17 cellular contexts compared by ENCODE assay signal in genomic region chr4:151434183-151434860, GRCh38. TPM values are rescaled to one million over a fixed set of nuclear protein-coding genes. Genes with fewer than 3 reads are reported as not detected.
A peak's percentile ranks its signal among the peaks of the same experiment; 100 is the strongest.
DNase-seq lines count a peak whose midpoint lies in the region; ATAC-seq and TF ChIP-seq lines count a peak whose summit lies in the region.
"Had no signal": no experiment of that assay in that cellular context is flagged by ENCODE, and none has a peak within 500 bp of the region (broad histone marks: within the 10 kb centered on the region; RNA-seq: fewer than 3 reads in every experiment).

No MANE protein-coding gene starts in this region.

- H3K9me3 Mint-ChIP-seq in chondrocyte (ENCODE audit: low read depth): no peaks in the 10 kb centered on the region
- H3K9me3 Mint-ChIP-seq: neural progenitor cell had no signal

- H2AK5ac ChIP-seq in IMR-90 (ENCODE audit: low read depth, low read length): no peak overlapping the region

- H3K4me1 ChIP-seq in IMR-90 (ENCODE audit: control insufficient read depth, insufficient read depth, low read length) (no peaks in the 10 kb centered on the region; the same call in 1 of the 2 replicates), right lobe of liver (peaks cover 0 to 23% (median 6%) of the 10 kb centered on the region in 4 donors)

- H4K20me1 ChIP-seq in IMR-90 (ENCODE audit: insufficient read depth, low read length): no peaks in the 10 kb centered on the region

- no peak overlapping the region for H2AK9ac ChIP-seq in IMR-90 (replicated peaks; ENCODE audit: low read depth, low read length, poor library complexity)

- peak overlapping the region; percentile 20; the same call in 1 of the 2 replicates for H3K4me2 ChIP-seq in IMR-90 (ENCODE audit: low read depth, low read length)
- H3K4me2 ChIP-seq: neural progenitor cell, smooth muscle cell had no signal

- H3K9ac ChIP-seq in IMR-90 (ENCODE audit: low read depth, low read length): no peak overlapping the region
- H3K9ac ChIP-seq: neural progenitor cell had no signal

- dilution Hi-C loops in IMR-90 (cut with HindIII; ENCODE audit: low sequenced_read_pairs, unreplicated experiment): no loop called here

- no peak overlapping the region for H3K56ac ChIP-seq in IMR-90 (ENCODE audit: extremely low read depth, insufficient read depth, low read length)

- BruUV-seq in IMR-90 (replicated peaks; lab: Mats Ljungman, UMichigan): no TSS peak

- CTCF ChIA-PET in IMR-90 (lab: Yijun Ruan, JAX): no interaction called here

- H4K8ac ChIP-seq in IMR-90 (ENCODE audit: low read depth in 2 of 2, low read length in 2 of 2): no peak overlapping the region

- DNase-seq in AG09319 (ENCODE audit: extremely low read depth, low read depth): peak; percentile 44
- peak; percentile 19 for DNase-seq in IMR-90
- no peak for DNase-seq in chondrocyte (ENCODE audit: low spot score)
- no peak for DNase-seq in right lobe of liver
- no peak for DNase-seq in hippocampal formation (lab: John Stamatoyannopoulos, UW)
- no peak for DNase-seq in NOMO-1 treated with DMSO at 0.1 percent for 48 hours (lab: John Stamatoyannopoulos, UW; ENCODE audit: unreplicated experiment)
- no peak for DNase-seq in activated CD4-positive, CD25-positive, alpha-beta regulatory T cell (lab: John Stamatoyannopoulos, UW)
- DNase-seq: activated naive CD4-positive, alpha-beta T cell treated with Interleukin-2 at 50 U/mL for 16 hours; central memory CD4-positive, alpha-beta T cell; erythroblast; NCI-H1092 treated with DMSO at 0.1 percent for 48 hours; NCI-H345 had no signal

- H4K5ac ChIP-seq in IMR-90 (ENCODE audit: low read depth, low read length): no peak overlapping the region

- H3K79me1 ChIP-seq in IMR-90 (ENCODE audit: low read depth in 1 of 2, low read length in 2 of 2): no peaks in the 10 kb centered on the region

- no peak overlapping the region for H3K14ac ChIP-seq in IMR-90 (replicated peaks; ENCODE audit: low read depth, low read length)

- no peaks in the 10 kb centered on the region for H3K9me1 ChIP-seq in IMR-90 (ENCODE audit: insufficient read depth, low read length)

- intact Hi-C loops in IMR-90 (cut with micrococcal nuclease) (no loop called here), right lobe of liver (cut with DNase I) (no loop called here)

- H3K4ac ChIP-seq in IMR-90 (ENCODE audit: low read depth, low read length): no peak overlapping the region

- POLR2A ChIA-PET in IMR-90 (lab: Charles Lee; ENCODE audit: unreplicated experiment): no interaction called here

- TF ChIP-seq CTCF in AG09319 (IDR thresholded peaks at IDR 0.05; ENCODE audit: low read depth, low read length) (no peak), IMR-90 (conservative IDR thresholded peaks at IDR 0.05; ENCODE audit: low read depth, low read length) (no peak), chondrocyte (IDR thresholded peaks at IDR 0.05) (no peak), right lobe of liver (IDR thresholded peaks at IDR 0.05) (no peak)

- no peaks in the 10 kb centered on the region for H3K27me3 Mint-ChIP-seq in chondrocyte (ENCODE audit: low read depth)

- in situ Hi-C loops in IMR-90 (cut with MboI; ENCODE audit: low sequenced_read_pairs): no loop called here

- no peak overlapping the region for H3K23ac ChIP-seq in IMR-90 (ENCODE audit: low read depth, low read length)

- ATAC-seq in IMR-90 (ENCODE audit: low read depth): peak; percentile 46
- peak; percentile 73 to 90 (median 82) for ATAC-seq in right lobe of liver
- no peak for ATAC-seq in HG03196 (IDR thresholded peaks at IDR 0.05; ENCODE audit: unreplicated experiment)

- H3K36me3 ChIP-seq in IMR-90 (ENCODE audit: control insufficient read depth, insufficient read depth, low read length) (no peaks in the 10 kb centered on the region), right lobe of liver (no peaks in the 10 kb centered on the region)
- H3K36me3 ChIP-seq: neural progenitor cell had no signal

- H2BK120ac ChIP-seq in IMR-90 (ENCODE audit: low read depth, low read length): no peak overlapping the region

- H2BK20ac ChIP-seq in IMR-90 (ENCODE audit: low read depth, low read length): no peak overlapping the region

- TF ChIP-seq POLR2A in IMR-90 (IDR thresholded peaks at IDR 0.05; ENCODE audit: low read depth, low read length) (no peak), right lobe of liver (IDR thresholded peaks at IDR 0.05) (no peak)

- H3K36me3 Mint-ChIP-seq in chondrocyte (ENCODE audit: low read depth): no peaks in the 10 kb centered on the region
- H3K36me3 Mint-ChIP-seq: neural progenitor cell had no signal

- H3K4me3 ChIP-seq in IMR-90 (ENCODE audit: insufficient read depth, low read depth, low read length) (no peak overlapping the region), right lobe of liver (no peak overlapping the region)
- H3K4me3 ChIP-seq: neural progenitor cell, smooth muscle cell had no signal

- H2BK15ac ChIP-seq in IMR-90 (ENCODE audit: low read depth, low read length): no peak overlapping the region

- peak overlapping the region; percentile 24 for H3K27ac Mint-ChIP-seq in chondrocyte (ENCODE audit: unreplicated experiment)
- H3K27ac Mint-ChIP-seq: B cell, neural progenitor cell had no signal

- H2AFZ ChIP-seq in IMR-90 (replicated peaks; ENCODE audit: low read length, poor library complexity): no peak overlapping the region
- H2AFZ ChIP-seq: neural progenitor cell had no signal

- H3K4me1 Mint-ChIP-seq in chondrocyte (ENCODE audit: low read depth): peaks cover 42% of the 10 kb centered on the region
- H3K4me1 Mint-ChIP-seq: B cell, neural progenitor cell had no signal

- H3K27ac ChIP-seq in IMR-90 (ENCODE audit: insufficient read depth, low read length) (no peak overlapping the region), right lobe of liver (no peak overlapping the region)
- H3K27ac ChIP-seq: neural progenitor cell, VCaP had no signal

- H3K9me3 ChIP-seq in IMR-90 (ENCODE audit: control insufficient read depth, insufficient read depth, low read length) (no peaks in the 10 kb centered on the region), right lobe of liver (no peaks in the 10 kb centered on the region)

- no peak overlapping the region; the same call in 1 of the 2 replicates for H3K18ac ChIP-seq in IMR-90 (ENCODE audit: low read depth, low read length)

- H3K4me3 Mint-ChIP-seq in chondrocyte (ENCODE audit: unreplicated experiment): no peak overlapping the region
- H3K4me3 Mint-ChIP-seq: B cell, neural progenitor cell had no signal

- H3K27me3 ChIP-seq in IMR-90 (ENCODE audit: control insufficient read depth, insufficient read depth, low read length): no peaks in the 10 kb centered on the region; the same call in 1 of the 2 replicates
- H3K27me3 ChIP-seq in right lobe of liver: no peaks in the 10 kb centered on the region
- H3K27me3 ChIP-seq: neural progenitor cell had no signal

- no peak overlapping the region for H4K91ac ChIP-seq in IMR-90 (ENCODE audit: insufficient read depth, low read depth, low read length)

- H2BK5ac ChIP-seq in IMR-90 (ENCODE audit: low read depth, low read length, poor library complexity, severe bottlenecking): no peak overlapping the region

- TF ChIP-seq RAD21 in IMR-90 (IDR thresholded peaks at IDR 0.05; ENCODE audit: low read length): no peak

TF ChIP-seq in IMR-90, 13 proteins besides CTCF, POLR2A, EP300 and RAD21:
- 0 out of 2 replicates have a peak, but pooled peaks have one; percentile 26 for TF ChIP-seq MAFK (IDR thresholded peaks at IDR 0.05; ENCODE audit: low read depth, low read length)
- TF ChIP-seq MXI1 (IDR thresholded peaks at IDR 0.05; ENCODE audit: borderline replicate concordance, low read depth, low read length): no peak

RNA-seq across cellular contexts. Expression of gene FHIP1A, which starts 25.3 kb away (rescaled TPM):
- total RNA-seq in IMR-90 (2012; rRNA removed) (under 0.01 and 0.18 TPM in 2 replicates), chondrocyte (1.7 to 4.8 TPM (median 1.8 TPM) in 3 replicates), right lobe of liver (1 to 10 TPM in 5 of 6 experiments, under 1 TPM in 1; 0.74 to 5.7 (median 3.2) TPM)
- polyA plus RNA-seq in IMR-90 (2012; rRNA removed): 0.02 and 0.04 TPM in 2 replicates
- 0.01 and 0.02 TPM in 2 replicates for polyA plus RNA-seq in IMR-90 (2012; cell fraction: cytosol; rRNA removed)
- polyA plus RNA-seq in IMR-90 (2012; cell fraction: nucleus; rRNA removed; ENCODE audit: low replicate concordance): 0.06 TPM in 1 of 2 replicates, not detected in the other

Comparison
In these comparisons a context has a peak if more than half of its experiments do, and no peak if none do; other contexts are left out.
1. DNase-seq: peak in AG09319 (single experiment) and IMR-90 (single experiment); none in chondrocyte (single experiment), right lobe of liver (0 of 3), hippocampal formation (0 of 2), NOMO-1 treated with DMSO at 0.1 percent for 48 hours (single experiment) and activated CD4-positive, CD25-positive, alpha-beta regulatory T cell (0 of 4).